ENCODE assay signal across 24 cellular contexts in genomic region chr7:105971867-105972266, GRCh38. TPM values are rescaled to one million over a fixed set of nuclear protein-coding genes. Genes with fewer than 3 reads are reported as not detected.
DNase-seq lines count a peak whose midpoint lies in the region; ATAC-seq, FAIRE-seq and TF ChIP-seq lines count a peak whose summit lies in the region.
"Had no signal": no experiment of that assay in that cellular context is flagged by ENCODE, and none has a peak within 500 bp of the region (broad histone marks: within the 10 kb centered on the region; RNA-seq: fewer than 3 reads in every experiment).

No MANE protein-coding gene starts in this region.

- in situ Hi-C loops in G401 (cut with HindIII; ENCODE audit: low sequenced_read_pairs) = no loop called here
- in situ Hi-C loops in K562 (cut with MboI) = no loop called here

- WGBS in K562 (ENCODE audit: insufficient coverage, low coverage, missing lambda C conversion rate) = 0% methylated on average over 2 of the region's 2 CpGs

- TF ChIP-seq RAD21 in K562 (CRISPR knock-in tag; conservative IDR thresholded peaks at IDR 0.05 in 1 of 2, IDR thresholded peaks at IDR 0.05 in 1 of 2) = no peak

- H3K9ac ChIP-seq in BLaER1 (no peak overlapping the region), K562 (ENCODE audit: insufficient read depth in 1 of 2, low read depth in 2 of 2, low read length in 2 of 2) (no peak overlapping the region)

- TF ChIP-seq CTCF in K562 (IDR thresholded peaks at IDR 0.05 in 2 of 3, conservative IDR thresholded peaks at IDR 0.05 in 1 of 3; ENCODE audit: insufficient read depth in 2 of 3, low read depth in 1 of 3, low read length in 3 of 3) = no peak

- no peaks in the 10 kb centered on the region for H3K4me1 Mint-ChIP-seq in stimulated activated effector memory CD8-positive, alpha-beta T cell treated with anti-CD3 and anti-CD28 coated beads, Interleukin-12 subunit alpha, Interleukin-12 subunit beta, amount 100 ng/mL, for 72 hours
- H3K4me1 Mint-ChIP-seq: B cell; CD4-positive, CD25-positive, alpha-beta regulatory T cell had no signal

- H3K27ac Mint-ChIP-seq in stimulated activated effector memory CD8-positive, alpha-beta T cell treated with anti-CD3 and anti-CD28 coated beads, Interleukin-12 subunit alpha, Interleukin-12 subunit beta, amount 100 ng/mL, for 72 hours = no peak overlapping the region
- H3K27ac Mint-ChIP-seq: B cell; CD4-positive, CD25-positive, alpha-beta regulatory T cell had no signal

- CTCF ChIA-PET in K562 (lab: Yijun Ruan, JAX; ENCODE audit: low intra/inter-chr PET ratio) = no interaction called here

- H3K4me3 ChIP-seq in BLaER1 = no peak overlapping the region
- no peak overlapping the region for H3K4me3 ChIP-seq in K562
- H3K4me3 ChIP-seq: SK-N-MC had no signal

- no peaks in the 10 kb centered on the region for H3K9me1 ChIP-seq in K562 (ENCODE audit: control insufficient read depth, insufficient read depth, low read length)

- no peak overlapping the region for H3K27ac ChIP-seq in BLaER1
- H3K27ac ChIP-seq in K562 (ENCODE audit: extremely low read depth, low read depth, low read length) = no peak overlapping the region
- H3K27ac ChIP-seq: HL-60, RWPE1, SK-N-MC had no signal

- POLR2A ChIA-PET in K562 (lab: Yijun Ruan, JAX) = interaction anchor here (1.2 to 1.5 kb wide), 3 partner anchors 11 to 19 kb away, joined by 3 to 10 read pairs (median 4); no protein-coding TSS in a partner anchor

- FAIRE-seq in K562 (lab: Jason Lieb, UNC) = no peak
- FAIRE-seq: G401.6, H54 had no signal

- H4K20me1 ChIP-seq in BLaER1 = no peaks in the 10 kb centered on the region
- H4K20me1 ChIP-seq in K562 (replicated peaks; ENCODE audit: control insufficient read depth, insufficient read depth, low read length) = no peaks in the 10 kb centered on the region

- no peak for TF ChIP-seq POLR2A in K562 (conservative IDR thresholded peaks at IDR 0.05)

- ATAC-seq in K562 = no peak
- peak; percentile 36 for ATAC-seq in stimulated activated effector memory CD8-positive, alpha-beta T cell treated with anti-CD3 and anti-CD28 coated beads, Interleukin-12 subunit alpha, Interleukin-12 subunit beta, amount 100 ng/mL, for 72 hours
- no peak for ATAC-seq in GM19397 (IDR thresholded peaks at IDR 0.05; ENCODE audit: unreplicated experiment)

- no peak for TF ChIP-seq EP300 in K562 (IDR thresholded peaks at IDR 0.05; ENCODE audit: low read length)

- intact Hi-C loops in K562 (cut with micrococcal nuclease) = no loop called here

- H3K9me3 Mint-ChIP-seq in stimulated activated effector memory CD8-positive, alpha-beta T cell treated with anti-CD3 and anti-CD28 coated beads, Interleukin-12 subunit alpha, Interleukin-12 subunit beta, amount 100 ng/mL, for 72 hours = no peaks in the 10 kb centered on the region

- BruUV-seq in K562 (replicated peaks; lab: Mats Ljungman, UMichigan) = no TSS peak

- H3K36me3 Mint-ChIP-seq in stimulated activated effector memory CD8-positive, alpha-beta T cell treated with anti-CD3 and anti-CD28 coated beads, Interleukin-12 subunit alpha, Interleukin-12 subunit beta, amount 100 ng/mL, for 72 hours = no peaks in the 10 kb centered on the region

- H3K27me3 ChIP-seq in BLaER1 = no peaks in the 10 kb centered on the region
- H3K27me3 ChIP-seq in K562 (ENCODE audit: control insufficient read depth in 2 of 2, insufficient read depth in 2 of 2, low read length in 2 of 2) = peaks cover 28 to 42% of the 10 kb centered on the region in 2 experiments

- H3K4me3 Mint-ChIP-seq in stimulated activated effector memory CD8-positive, alpha-beta T cell treated with anti-CD3 and anti-CD28 coated beads, Interleukin-12 subunit alpha, Interleukin-12 subunit beta, amount 100 ng/mL, for 72 hours = no peak overlapping the region
- H3K4me3 Mint-ChIP-seq: B cell; CD4-positive, CD25-positive, alpha-beta regulatory T cell had no signal

- H3K9me3 ChIP-seq in BLaER1 (0 out of 2 replicates have a peak, but pooled peaks cover 4% of the 10 kb centered on the region), K562 (replicated peaks; ENCODE audit: control insufficient read depth, insufficient read depth, low read depth, low read length) (no peaks in the 10 kb centered on the region)

- H3K4me2 ChIP-seq in BLaER1 (peak overlapping the region; percentile 68), K562 (ENCODE audit: insufficient read depth, low read length) (no peak overlapping the region)

- no peaks in the 10 kb centered on the region for H3K79me2 ChIP-seq in K562 (ENCODE audit: control insufficient read depth, insufficient read depth, low read length)

- no peaks in the 10 kb centered on the region for H3K36me3 ChIP-seq in BLaER1
- H3K36me3 ChIP-seq in K562 (ENCODE audit: control insufficient read depth, insufficient read depth, low read length) = no peaks in the 10 kb centered on the region

- no peak overlapping the region for H2AFZ ChIP-seq in K562 (ENCODE audit: low read depth, low read length)

- H3K4me1 ChIP-seq in BLaER1 (peaks cover 20% of the 10 kb centered on the region), K562 (replicated peaks in 1 of 2; ENCODE audit: control insufficient read depth in 2 of 2, insufficient read depth in 2 of 2, low read length in 2 of 2) (no peaks in the 10 kb centered on the region)

- DNase-seq in G401 (ENCODE audit: low spot score) (peak; percentile 40), K562 (ENCODE audit: extremely low read depth in 1 of 4, low spot score in 3 of 4) (no peak), NCI-H524 treated with DMSO at 0.1 percent for 48 hours (lab: John Stamatoyannopoulos, UW) (no peak), SKM-1 (lab: John Stamatoyannopoulos, UW; ENCODE audit: unreplicated experiment) (no peak)
- no peak for DNase-seq in stimulated activated effector memory CD8-positive, alpha-beta T cell treated with anti-CD3 and anti-CD28 coated beads, Interleukin-12 subunit alpha, Interleukin-12 subunit beta, amount 100 ng/mL, for 72 hours (ENCODE audit: low spot score in 2 of 2)
- DNase-seq: CD4-positive, CD25-positive, alpha-beta regulatory T cell; DMS153; Karpas-422; NCI-H1092 treated with DMSO at 0.1 percent for 48 hours; NCI-H1436; NCI-H187; NCI-H2171 treated with DMSO at 0.1 percent for 48 hours; NCI-H345; NCI-H510A treated with DMSO at 0.1 percent for 48 hours; NCI-H748 treated with DMSO at 0.1 percent for 48 hours; SHP77 had no signal

TF ChIP-seq in K562, 482 proteins besides CTCF, POLR2A, EP300 and RAD21:
- TF ChIP-seq TFE3 (CRISPR knock-in tag; IDR thresholded peaks at IDR 0.05) = peak; percentile 48; the same call in 1 of the 2 replicates
- TF ChIP-seq CREB5 (CRISPR knock-in tag; IDR thresholded peaks at IDR 0.05) = no peak
TF ChIP-seq in K562: peak in this region for 1.

RNA-seq across cellular contexts. Expression of gene CDHR3, which starts 8.8 kb away (rescaled TPM):
- 1.8 TPM in 1 of 2 replicates, not detected in the other for total RNA-seq in G401 (2014; rRNA removed; shearing (Covaris generic))
- total RNA-seq in K562 (2011; cell fraction: chromatin; rRNA removed; ENCODE audit: low replicate concordance) = 0.56 and 1.1 TPM in 2 replicates
- 0.50 and 0.79 TPM in 2 replicates for total RNA-seq in K562 (2011; cell fraction: nucleolus; rRNA removed)
- 1.3 and 2.3 TPM in 2 replicates for total RNA-seq in K562 (2011; cell fraction: nucleoplasm; rRNA removed)
- total RNA-seq in K562 (2014; rRNA removed) (0.09 and 0.37 TPM in 2 replicates), K562 (2014; rRNA removed; fragmentation: Illumina TruSeq; extraction: Trizol) (0.26 and 0.36 TPM in 2 replicates), K562 (2015; rRNA removed; fragmentation: Illumina TruSeq; extraction: Trizol) (0.11 TPM in 1 of 2 replicates, not detected in the other), K562 (2021) (0.34 and 0.66 TPM in 2 replicates)
- polyA plus RNA-seq in K562 (2011; rRNA removed) (0.15 and 0.33 TPM in 2 replicates), K562 (2014; fragmentation: Illumina TruSeq; extraction: Trizol) (0.10 and 0.18 TPM in 2 replicates), K562 (2014; fragmentation: Nextera tagmentation; extraction: Ambion mirVana) (under 1 TPM in 1 of 2 experiments, not detected in 1; 0.03 TPM), K562 (2014; rRNA removed) (0.19 and 0.30 TPM in 2 replicates)
- polyA plus RNA-seq in K562 (2011; cell fraction: cytosol; rRNA removed) = 0.09 and 0.18 TPM in 2 replicates
- polyA plus RNA-seq in K562 (2011; cell fraction: nucleus; rRNA removed) = 0.62 and 0.70 TPM in 2 replicates
- 0.28 and 0.44 TPM in 2 replicates for polyA plus RNA-seq in K562 (2012)
- 0.36 TPM in 1 of 2 replicates, not detected in the other for polyA minus RNA-seq in K562 (2011; rRNA and poly(A)+ RNA removed)
- not detected in 2 replicates for polyA minus RNA-seq in K562 (2011; cell fraction: cytosol; rRNA and poly(A)+ RNA removed)
- polyA minus RNA-seq in K562 (2011; cell fraction: nucleus; rRNA and poly(A)+ RNA removed) = 0.54 and 0.67 TPM in 2 replicates
